Comparison of ENCODE assay signal across 10 cellular contexts in genomic region chr21:26116456-26117011, GRCh38. TPM values are rescaled to one million over a fixed set of nuclear protein-coding genes. Genes with fewer than 3 reads are reported as not detected.
DNase-seq lines count a peak whose midpoint lies in the region; ATAC-seq and TF ChIP-seq lines count a peak whose summit lies in the region.
"Had no signal": no experiment of that assay in that cellular context is flagged by ENCODE, and none has a peak within 500 bp of the region (broad histone marks: within the 10 kb centered on the region; RNA-seq: fewer than 3 reads in every experiment).

No MANE protein-coding gene starts in this region.

- H3K27ac ChIP-seq in RWPE2 (ENCODE audit: poor library complexity, severe bottlenecking): no peak overlapping the region

- ATAC-seq in RWPE2 (ENCODE audit: low read depth): 0 out of 3 replicates have a peak, but pooled peaks have one; percentile 32
- ATAC-seq in sciatic nerve: peak; percentile 87
- ATAC-seq: natural killer cell treated with Interleukin-12 subunit alpha and Interleukin-12 subunit beta and Interleukin-15 and Interleukin-18, amount 100 ng/mL, for 72 hours had no signal

- H3K4me3 ChIP-seq in RWPE2 (ENCODE audit: severe bottlenecking): no peak overlapping the region

- H3K4me1 ChIP-seq in RWPE2 (ENCODE audit: insufficient read depth, poor library complexity, severe bottlenecking): peaks cover 20% of the 10 kb centered on the region

- peaks cover 22% of the 10 kb centered on the region for H3K36me3 ChIP-seq in RWPE2 (ENCODE audit: low read depth)

- DNase-seq in EL (peak; percentile 55), RWPE2 (ENCODE audit: low spot score) (no peak), fibroblast of the conjunctiva (ENCODE audit: low read depth) (peak; percentile 47), sciatic nerve (ENCODE audit: low spot score) (no peak), NCI-H146 (lab: John Stamatoyannopoulos, UW) (no peak), GM20000 (ENCODE audit: low spot score) (no peak), GM19240 (ENCODE audit: insufficient read length, low spot score) (no peak), NCI-H2107 (lab: John Stamatoyannopoulos, UW) (no peak)
- DNase-seq: MV-4-11 had no signal

- intact Hi-C loops in sciatic nerve (cut with DNase I): no loop called here

- TF ChIP-seq CTCF in RWPE2 (IDR thresholded peaks at IDR 0.05; ENCODE audit: poor library complexity, severe bottlenecking) (no peak), GM20000 (IDR thresholded peaks at IDR 0.05; ENCODE audit: extremely low read depth, missing control alignments) (no peak)

- no peaks in the 10 kb centered on the region for H3K9me3 ChIP-seq in RWPE2 (ENCODE audit: severe bottlenecking)

- no peaks in the 10 kb centered on the region for H3K27me3 ChIP-seq in RWPE2 (ENCODE audit: insufficient read depth, poor library complexity, severe bottlenecking)

RNA-seq across cellular contexts. Expression of gene APP, which starts 54.0 kb away (rescaled TPM):
- 497 TPM for total RNA-seq in sciatic nerve

Comparison
In these comparisons a context has a peak if more than half of its experiments do, and no peak if none do; other contexts are left out.
1. DNase-seq: peak in EL (single experiment) and fibroblast of the conjunctiva (single experiment); none in RWPE2 (single experiment), sciatic nerve (single experiment), NCI-H146 (single experiment), GM20000 (single experiment), GM19240 (single experiment) and NCI-H2107 (single experiment).